ENCODE assay signal across 8 cellular contexts in the genomic region with DNA sequence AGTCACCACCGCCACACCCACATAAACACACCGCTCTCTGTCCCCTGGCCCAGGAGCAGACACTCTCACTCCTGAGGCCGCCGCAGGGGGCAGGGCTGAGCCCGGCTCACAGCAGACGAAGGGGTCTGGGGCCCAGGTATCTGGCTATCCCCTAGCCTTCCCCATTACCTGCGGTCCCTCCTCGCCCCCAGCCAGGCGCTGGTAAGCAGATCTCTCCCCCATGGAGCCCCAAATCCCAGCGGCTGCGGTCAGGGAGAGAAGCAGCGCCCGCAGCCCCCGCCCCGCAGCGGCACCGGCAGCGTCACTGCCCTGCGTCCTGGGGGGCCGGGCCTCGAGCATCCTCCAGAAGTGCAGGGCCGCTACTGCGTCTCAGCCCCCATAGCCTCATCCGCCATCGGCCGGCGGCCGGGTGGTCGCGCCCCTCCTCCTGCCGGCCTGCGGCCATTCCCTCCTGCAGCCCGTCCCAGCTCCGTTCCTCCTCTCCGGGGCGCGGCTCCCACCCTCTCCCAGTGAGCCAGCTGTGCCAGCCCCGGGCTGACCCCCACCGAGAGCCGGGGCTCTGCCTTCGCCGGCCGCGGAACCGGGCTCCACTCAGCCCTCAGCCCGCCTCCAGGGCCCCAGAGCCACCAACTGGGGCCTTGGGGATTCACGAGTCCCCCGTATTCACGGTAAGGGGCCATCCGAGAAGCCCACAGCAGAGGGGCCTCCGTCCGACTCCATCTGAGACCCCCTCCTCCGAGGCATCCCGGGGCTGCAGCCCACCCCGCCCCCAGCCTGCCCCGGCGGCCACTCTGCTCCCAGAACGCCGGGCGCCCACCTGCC. TPM values are rescaled to one million over a fixed set of nuclear protein-coding genes. Genes with fewer than 3 reads are reported as not detected.
DNase-seq lines count a peak whose midpoint lies in the region; ATAC-seq, FAIRE-seq and TF ChIP-seq lines count a peak whose summit lies in the region.

No MANE protein-coding gene starts in this region.

- H4K8ac ChIP-seq in H1 (ENCODE audit: extremely low read depth, insufficient read depth, low read length), result no peak overlapping the region; the same call in 1 of the 2 replicates

- FAIRE-seq in H1 (lab: Jason Lieb, UNC), result no peak

- H3K4me1 ChIP-seq in H1 (replicated peaks in 1 of 4; ENCODE audit: control insufficient read depth in 3 of 4, insufficient read depth in 4 of 4, low read length in 3 of 4) (peaks cover 0 to 26% (median 17%) of the 10 kb centered on the region in 4 experiments; a peak in 6 of 7 replicates), mucosa of rectum (ENCODE audit: control insufficient read depth in 2 of 2, insufficient read depth in 2 of 2, low read length in 2 of 2) (peaks cover 16 to 31% of the 10 kb centered on the region in 2 donors)

- H3K9ac ChIP-seq in H1 (replicated peaks in 1 of 4; ENCODE audit: extremely low read depth in 1 of 4, low read depth in 3 of 4, low read length in 3 of 4) (peak overlapping the region in 3 of 4 experiments; percentile 29 to 43 (median 39); a peak in 3 of 7 replicates), mucosa of rectum (ENCODE audit: low read depth in 1 of 2, low read length in 2 of 2) (peak overlapping the region; percentile 41 to 59)

- H3K36me3 ChIP-seq in H1 (ENCODE audit: control insufficient read depth in 2 of 4, insufficient read depth in 4 of 4, low read length in 3 of 4) (no peaks in the 10 kb centered on the region), mucosa of rectum (ENCODE audit: control insufficient read depth in 2 of 2, insufficient read depth in 2 of 2, low read length in 2 of 2) (no peaks in the 10 kb centered on the region)

- TF ChIP-seq EP300 in H1 (IDR thresholded peaks at IDR 0.05; ENCODE audit: borderline replicate concordance in 1 of 2, low read depth in 2 of 2, low read length in 2 of 2), result no peak

- TF ChIP-seq RAD21 in H1 (IDR thresholded peaks at IDR 0.05 in 1 of 2, conservative IDR thresholded peaks at IDR 0.05 in 1 of 2; ENCODE audit: low read depth in 2 of 2, low read length in 2 of 2), result no peak; a peak in 1 of 4 replicates

- peaks cover 13% of the 10 kb centered on the region; the same call in 1 of the 2 replicates for H3K23me2 ChIP-seq in H1 (ENCODE audit: low read depth, low read length)

- H3K4me3 Mint-ChIP-seq in activated CD8-positive, alpha-beta T cell treated with anti-CD3 and anti-CD28 coated beads for 36 hours, result peak overlapping the region; percentile 80

- peak overlapping the region; percentile 19; the same call in 1 of the 2 replicates for H3K18ac ChIP-seq in H1 (ENCODE audit: extremely low read depth, low read length)

- H3K56ac ChIP-seq in H1 (replicated peaks; ENCODE audit: insufficient read length, low read depth, low read length), result no peak overlapping the region

- H2BK120ac ChIP-seq in H1 (replicated peaks; ENCODE audit: low read depth, low read length), result no peak overlapping the region

- H3K36me3 Mint-ChIP-seq in activated CD8-positive, alpha-beta T cell treated with anti-CD3 and anti-CD28 coated beads for 36 hours (ENCODE audit: low read depth), result no peaks in the 10 kb centered on the region

- no peak overlapping the region for H2BK15ac ChIP-seq in H1 (ENCODE audit: low read length)

- H3K4me3 ChIP-seq in GM12875 (ENCODE audit: low read depth, low read length) (peak overlapping the region; percentile 88), H1 (ENCODE audit: extremely low read depth in 1 of 4, insufficient read depth in 2 of 4, low read depth in 3 of 4, low read length in 4 of 4) (peak overlapping the region; percentile 35 to 95 (median 70)), mucosa of rectum (ENCODE audit: low read length in 2 of 2) (peak overlapping the region; percentile 60 to 61)

- peaks cover 6% of the 10 kb centered on the region; the same call in 1 of the 2 replicates for H3K79me1 ChIP-seq in H1 (ENCODE audit: low read depth, low read length)

- H2AK5ac ChIP-seq in H1 (ENCODE audit: low read depth, low read length), result no peak overlapping the region

- H4K20me1 ChIP-seq in H1 (replicated peaks in 1 of 2; ENCODE audit: control insufficient read depth in 1 of 2, insufficient read depth in 2 of 2, low read length in 2 of 2), result peaks cover 4 to 13% of the 10 kb centered on the region in 2 experiments

- H2BK20ac ChIP-seq in H1 (ENCODE audit: low read length), result no peak overlapping the region

- peak overlapping the region; percentile 85 for H3K27ac Mint-ChIP-seq in activated CD8-positive, alpha-beta T cell treated with anti-CD3 and anti-CD28 coated beads for 36 hours

- H3K4me2 ChIP-seq in H1 (ENCODE audit: insufficient read depth in 1 of 2, low read depth in 2 of 2, low read length in 2 of 2), result peak overlapping the region; percentile 53 to 93

- peak; percentile 38 for DNase-seq in NCI-H460 (ENCODE audit: extremely low read depth, low read depth)
- peak; percentile 87 for DNase-seq in activated CD8-positive, alpha-beta T cell treated with anti-CD3 and anti-CD28 coated beads for 36 hours
- DNase-seq in H1 (ENCODE audit: low read depth in 1 of 2, low spot score in 2 of 2), result peak in 1 of 2 experiments; percentile 75
- peak; percentile 78 for DNase-seq in stimulated activated naive CD8-positive, alpha-beta T cell treated with anti-CD3 and anti-CD28 coated beads, Interleukin-15, Interleukin-2, amounts not matched to agents 100 U/mL and 50 U/mL, for 24 hours

- TF ChIP-seq POLR2A in H1 (IDR thresholded peaks at IDR 0.05; ENCODE audit: control extremely low read depth in 1 of 2, low read depth in 2 of 2, low read length in 2 of 2), result 0 out of 3 replicates have a peak, but pooled peaks of 1 of the 2 experiments have one; percentile 26

- intact Hi-C loops in activated CD8-positive, alpha-beta T cell treated with anti-CD3 and anti-CD28 coated beads for 36 hours (cut with micrococcal nuclease), result loop anchor here (2.0 kb wide), 1 partner anchor 36 kb away; no protein-coding TSS in a partner anchor

- no peak overlapping the region for H3K4ac ChIP-seq in H1 (replicated peaks; ENCODE audit: insufficient read length, low read depth, low read length)

- H3K27ac ChIP-seq in 22Rv1 (peak overlapping the region; percentile 71), H1 (ENCODE audit: low read depth, low read length) (no peak overlapping the region), mucosa of rectum (ENCODE audit: low read depth in 2 of 2, low read length in 2 of 2) (peak overlapping the region in 1 of 2 donors; percentile 87)

- no peaks in the 10 kb centered on the region for H3K27me3 Mint-ChIP-seq in activated CD8-positive, alpha-beta T cell treated with anti-CD3 and anti-CD28 coated beads for 36 hours

- 1% methylated on average over 25 of the region's 60 CpGs; no CpG with 5 or more reads in 1 of the 2 experiments for WGBS in H1 (ENCODE audit: extremely low coverage in 1 of 2, insufficient coverage in 1 of 2, insufficient read length in 1 of 2, insufficient replicate concordance in 2 of 2, low coverage in 1 of 2, low lambda C conversion rate in 2 of 2, missing lambda C conversion rate in 1 of 2), 2 experiments

- H3K79me2 ChIP-seq in H1 (ENCODE audit: control insufficient read depth in 1 of 2, insufficient read depth in 2 of 2, low read length in 2 of 2), result peaks cover 0 to 6% of the 10 kb centered on the region in 2 experiments; a peak in 1 of 4 replicates

- H3K27me3 ChIP-seq in H1 (replicated peaks in 1 of 4; ENCODE audit: control insufficient read depth in 3 of 4, extremely low read depth in 1 of 4, insufficient read depth in 3 of 4, low read length in 3 of 4) (no peaks in the 10 kb centered on the region), mucosa of rectum (ENCODE audit: control insufficient read depth in 2 of 2, insufficient read depth in 2 of 2, low read length in 2 of 2) (no peaks in the 10 kb centered on the region)

- no peaks in the 10 kb centered on the region for H3K9me3 ChIP-seq in H1 (ENCODE audit: insufficient read depth in 2 of 2, low read depth in 1 of 2, low read length in 1 of 2)
- no peaks in the 10 kb centered on the region for H3K9me3 ChIP-seq in mucosa of rectum (ENCODE audit: control insufficient read depth in 2 of 2, low read length in 2 of 2)

- peak overlapping the region; percentile 9 for H4K5ac ChIP-seq in H1 (ENCODE audit: insufficient read length, low read depth, low read length)

- peak; percentile 43 for ATAC-seq in HG02981 (IDR thresholded peaks at IDR 0.05; ENCODE audit: unreplicated experiment)
- peak; percentile 80 for ATAC-seq in activated CD8-positive, alpha-beta T cell treated with anti-CD3 and anti-CD28 coated beads for 36 hours
- ATAC-seq in stimulated activated naive CD8-positive, alpha-beta T cell treated with anti-CD3 and anti-CD28 coated beads, Interleukin-15, Interleukin-2, amounts not matched to agents 100 U/mL and 50 U/mL, for 24 hours, result peak; percentile 83

- TF ChIP-seq CTCF in 22Rv1 (IDR thresholded peaks at IDR 0.05) (peak; percentile 78), GM12875 (IDR thresholded peaks at IDR 0.05; ENCODE audit: borderline replicate concordance, insufficient read depth, low read depth, low read length) (peak; percentile 79), H1 (IDR thresholded peaks at IDR 0.05; ENCODE audit: control extremely low read depth in 1 of 3, insufficient read depth in 1 of 3, low read depth in 1 of 3, low read length in 3 of 3) (peak in 1 of 3 experiments; percentile 38; a peak in 2 of 4 replicates)
- no peak for TF ChIP-seq CTCF in activated CD8-positive, alpha-beta T cell treated with anti-CD3 and anti-CD28 coated beads for 36 hours (IDR thresholded peaks at IDR 0.05)

- H3K23ac ChIP-seq in H1 (ENCODE audit: insufficient read length), result no peak overlapping the region

- H4K91ac ChIP-seq in H1 (replicated peaks; ENCODE audit: insufficient read length, low read length), result no peak overlapping the region

- no peaks in the 10 kb centered on the region for H3K9me3 Mint-ChIP-seq in activated CD8-positive, alpha-beta T cell treated with anti-CD3 and anti-CD28 coated beads for 36 hours

- H3K4me1 Mint-ChIP-seq in activated CD8-positive, alpha-beta T cell treated with anti-CD3 and anti-CD28 coated beads for 36 hours (ENCODE audit: low read depth), result peaks cover 41% of the 10 kb centered on the region

- no peak overlapping the region for H2BK12ac ChIP-seq in H1 (ENCODE audit: low read depth, low read length)

- POLR2A ChIA-PET in activated CD8-positive, alpha-beta T cell treated with anti-CD3 and anti-CD28 coated beads for 36 hours (lab: Charles Lee), result interaction anchor here (0.6 to 6.4 kb wide), 8 partner anchors 13 to 136 kb away, joined by 3 to 77 read pairs (median 3); partner anchors contain the start of gene TNK2
- POLR2A ChIA-PET in H1 (lab: Charles Lee; ENCODE audit: partially characterized antibody), result interaction anchor here (0.5 to 1.8 kb wide), 8 partner anchors 11 to 190 kb away, joined by 3 to 10 read pairs (median 4); partner anchors contain the start of gene TNK2

- CTCF ChIA-PET in activated CD8-positive, alpha-beta T cell treated with anti-CD3 and anti-CD28 coated beads for 36 hours (lab: Charles Lee), result interaction anchor here (0.8 to 9.3 kb wide), 23 partner anchors 9 to 292 kb away, joined by 3 to 131 read pairs (median 4); partner anchors contain the start of gene TNK2
- CTCF ChIA-PET in H1 (lab: Charles Lee; ENCODE audit: partially characterized antibody), result interaction anchor here (0.9 to 23.1 kb wide), 22 partner anchors 8 to 138 kb away, joined by 3 to 499 read pairs (median 4); partner anchors contain the start of gene TNK2

- H3K14ac ChIP-seq in H1 (ENCODE audit: insufficient read length), result no peak overlapping the region

- no peak overlapping the region for H2AFZ ChIP-seq in H1 (ENCODE audit: low read length)

- H2BK5ac ChIP-seq in H1 (ENCODE audit: low read depth, low read length), result 0 out of 2 replicates have a peak overlapping the region, but pooled peaks have one; percentile 40

RNA-seq across cellular contexts. Expression of gene TNK2, which starts 13.1 kb away (rescaled TPM):
- 7.8 and 11.8 TPM in 2 replicates for total RNA-seq in NCI-H460 (2014; rRNA removed; shearing (Covaris generic))
- polyA plus RNA-seq in NCI-H460 (2014; cell fraction: nucleus; rRNA removed), result 23.6 and 30.3 TPM in 2 replicates
- total RNA-seq in activated CD8-positive, alpha-beta T cell treated with anti-CD3 and anti-CD28 coated beads for 36 hours, result 10 to 100 TPM; 41.9 to 43.0 TPM
- total RNA-seq in H1 (2021; fragmentation: NEBNext Ultra II Directional; extraction: Animal tissue kit (Norgen Biotek cat#: 25700)), result 33.9 and 38.6 TPM in 2 replicates
- 10.4 and 18.2 TPM in 2 replicates for polyA plus RNA-seq in H1 (2011; rRNA removed)
- 15.6 TPM for polyA plus RNA-seq in H1 (2011; cell fraction: cytosol; rRNA removed)
- 105 TPM for polyA plus RNA-seq in H1 (2011; cell fraction: nucleus; rRNA removed)
- polyA plus RNA-seq in H1 (2012, experiment 1 of 2), result 24.4 to 39.8 TPM (median 29.1 TPM) in 4 replicates
- 11.0 TPM for polyA plus RNA-seq in H1 (2012, experiment 2 of 2)
- polyA plus RNA-seq in H1 (2013, experiment 1 of 2), result 20.0 TPM
- polyA plus RNA-seq in H1 (2013, experiment 2 of 2), result 17.6 TPM
- 10.8 and 11.1 TPM in 2 replicates for polyA minus RNA-seq in H1 (2011; rRNA and poly(A)+ RNA removed)
- 12.0 TPM for polyA minus RNA-seq in H1 (2011; cell fraction: cytosol; rRNA and poly(A)+ RNA removed)
- 19.7 TPM for polyA minus RNA-seq in H1 (2011; cell fraction: nucleus; rRNA and poly(A)+ RNA removed)
